In the genomic region with DNA sequence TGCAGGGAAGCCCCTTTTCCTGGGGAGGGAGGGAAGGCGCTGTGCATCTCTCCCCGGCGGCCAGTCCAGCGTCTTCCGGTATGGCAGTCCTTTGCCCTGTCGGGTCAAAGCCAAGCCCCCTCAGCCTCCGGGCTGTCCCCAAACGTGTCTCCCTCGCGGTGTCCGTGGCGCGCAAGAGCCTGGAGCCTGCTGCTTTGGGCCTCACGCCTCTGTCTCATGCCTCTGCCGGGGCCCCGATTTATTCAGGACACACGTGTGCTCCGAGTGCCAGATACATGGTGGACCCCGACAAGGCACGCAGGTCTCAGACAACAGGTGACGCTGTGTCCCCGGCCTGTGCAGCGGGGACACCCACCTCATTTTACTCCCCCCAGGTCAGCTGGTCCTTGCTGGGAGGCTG, we compare ENCODE assay signal across 10 cellular contexts.
A peak's percentile ranks its signal among the peaks of the same experiment; 100 is the strongest.
DNase-seq lines count a peak whose midpoint lies in the region; ATAC-seq and TF ChIP-seq lines count a peak whose summit lies in the region.
"Had no signal": no experiment of that assay in that cellular context is flagged by ENCODE, and none has a peak within 500 bp of the region (broad histone marks: within the 10 kb centered on the region; RNA-seq: fewer than 3 reads in every experiment).

No MANE protein-coding gene starts in this region.

- CTCF ChIA-PET in CD8-positive, alpha-beta T cell (lab: Charles Lee) = no interaction called here

- H3K4me3 Mint-ChIP-seq in CD8-positive, alpha-beta T cell = peak overlapping the region; percentile 18
- peak overlapping the region; percentile 77 for H3K4me3 Mint-ChIP-seq in nephron progenitor cell
- H3K4me3 Mint-ChIP-seq: activated naive CD4-positive, alpha-beta T cell treated with anti-CD3 and anti-CD28 coated beads, Interleukin-2, amount 50 U/mL, for 24 hours had no signal

- H3K4me3 ChIP-seq in CD8-positive, alpha-beta T cell (ENCODE audit: low read depth, low read length) = peak overlapping the region; percentile 27
- H3K4me3 ChIP-seq in MM.1S (ENCODE audit: low read length) = peak overlapping the region; percentile 55; the same call in 1 of the 2 replicates

- no peak for TF ChIP-seq CTCF in CD8-positive, alpha-beta T cell (IDR thresholded peaks at IDR 0.05)
- no peak for TF ChIP-seq CTCF in MM.1S (IDR thresholded peaks at IDR 0.05; ENCODE audit: low read length)
- no peak for TF ChIP-seq CTCF in nephron progenitor cell (IDR thresholded peaks at IDR 0.05)

- DNase-seq in CD8-positive, alpha-beta T cell = no peak
- peak; percentile 23 for DNase-seq in MM.1S
- DNase-seq in Right ventricle myocardium superior = no peak
- DNase-seq in nephron progenitor cell = peak; percentile 61
- no peak for DNase-seq in NCI-H1417 treated with DMSO at 0.1 percent for 48 hours (lab: John Stamatoyannopoulos, UW)
- DNase-seq in COLO829 (ENCODE audit: low spot score) = no peak
- no peak for DNase-seq in medulla oblongata (ENCODE audit: extremely low spot score)
- DNase-seq: NCI-H2107 had no signal

- peak overlapping the region; percentile 67; the same call in 1 of the 2 replicates for H2AFZ ChIP-seq in MM.1S (ENCODE audit: low read length)

- no peaks in the 10 kb centered on the region for H3F3A ChIP-seq in MM.1S (ENCODE audit: insufficient read depth, low read length)

- H3K4me1 Mint-ChIP-seq in CD8-positive, alpha-beta T cell (ENCODE audit: low read depth) = peaks cover 15% of the 10 kb centered on the region
- peaks cover 84% of the 10 kb centered on the region for H3K4me1 Mint-ChIP-seq in nephron progenitor cell

- POLR2A ChIA-PET in CD8-positive, alpha-beta T cell (lab: Charles Lee) = no interaction called here

- H3K9me3 Mint-ChIP-seq in CD8-positive, alpha-beta T cell = no peaks in the 10 kb centered on the region
- H3K9me3 Mint-ChIP-seq in nephron progenitor cell = no peaks in the 10 kb centered on the region
- H3K9me3 Mint-ChIP-seq: activated naive CD4-positive, alpha-beta T cell treated with anti-CD3 and anti-CD28 coated beads, Interleukin-2, amount 50 U/mL, for 24 hours had no signal

- H3K4me1 ChIP-seq in CD8-positive, alpha-beta T cell (ENCODE audit: insufficient read depth, low read length) = peaks cover 7% of the 10 kb centered on the region
- no peaks in the 10 kb centered on the region for H3K4me1 ChIP-seq in MM.1S (ENCODE audit: low read length)

- H3K27me3 ChIP-seq in CD8-positive, alpha-beta T cell (ENCODE audit: insufficient read depth, low read length) = no peaks in the 10 kb centered on the region
- H3K27me3 ChIP-seq in MM.1S (replicated peaks; ENCODE audit: insufficient read depth, low read length) = peaks cover 39% of the 10 kb centered on the region

- ATAC-seq in CD8-positive, alpha-beta T cell = peak; percentile 2
- ATAC-seq in Right ventricle myocardium superior (ENCODE audit: poor library complexity) (peak; percentile 8), GM21529 (IDR thresholded peaks at IDR 0.05; ENCODE audit: unreplicated experiment) (no peak)

- no peaks in the 10 kb centered on the region for H3K36me3 ChIP-seq in CD8-positive, alpha-beta T cell (ENCODE audit: insufficient read depth, low read length)
- no peaks in the 10 kb centered on the region for H3K36me3 ChIP-seq in MM.1S (replicated peaks; ENCODE audit: insufficient read depth, low read length)

- no peaks in the 10 kb centered on the region for H3K79me2 ChIP-seq in MM.1S (ENCODE audit: low read length)

- intact Hi-C loops in CD8-positive, alpha-beta T cell (cut with DNase I, micrococcal nuclease) = no loop called here
- intact Hi-C loops in Right ventricle myocardium superior (cut with DNase I) = no loop called here

- H3K9me2 ChIP-seq in MM.1S (replicated peaks; ENCODE audit: insufficient read depth, low read length) = no peaks in the 10 kb centered on the region

- no peak overlapping the region for H3K9ac ChIP-seq in MM.1S (ENCODE audit: low read length)

- H3K27me3 Mint-ChIP-seq in CD8-positive, alpha-beta T cell (ENCODE audit: low read depth) = peaks cover 13% of the 10 kb centered on the region
- H3K27me3 Mint-ChIP-seq in nephron progenitor cell (ENCODE audit: low read depth, poor library complexity) = peaks cover 2% of the 10 kb centered on the region

- H3K27ac Mint-ChIP-seq in CD8-positive, alpha-beta T cell = no peak overlapping the region
- peak overlapping the region; percentile 87 for H3K27ac Mint-ChIP-seq in nephron progenitor cell
- H3K27ac Mint-ChIP-seq: activated naive CD4-positive, alpha-beta T cell treated with anti-CD3 and anti-CD28 coated beads, Interleukin-2, amount 50 U/mL, for 24 hours had no signal

- H3K9me3 ChIP-seq in CD8-positive, alpha-beta T cell (ENCODE audit: low read length) = no peaks in the 10 kb centered on the region
- no peaks in the 10 kb centered on the region for H3K9me3 ChIP-seq in MM.1S (replicated peaks; ENCODE audit: insufficient read depth, low read length)

- peak overlapping the region; percentile 79 for H3K4me2 ChIP-seq in MM.1S (ENCODE audit: low read depth, low read length)

- H3K27ac ChIP-seq in CD8-positive, alpha-beta T cell (ENCODE audit: low read depth, low read length) = no peak overlapping the region
- H3K27ac ChIP-seq in MM.1S (ENCODE audit: low read length) = no peak overlapping the region

- no peaks in the 10 kb centered on the region for H3K36me3 Mint-ChIP-seq in CD8-positive, alpha-beta T cell
- no peaks in the 10 kb centered on the region for H3K36me3 Mint-ChIP-seq in nephron progenitor cell (ENCODE audit: low read depth)
- H3K36me3 Mint-ChIP-seq: activated naive CD4-positive, alpha-beta T cell treated with anti-CD3 and anti-CD28 coated beads, Interleukin-2, amount 50 U/mL, for 24 hours had no signal

- no peaks in the 10 kb centered on the region for H4K20me1 ChIP-seq in MM.1S (ENCODE audit: insufficient read depth, low read length)

Comparison
In these comparisons a context has a peak if more than half of its experiments do, and no peak if none do; other contexts are left out.
1. DNase-seq: peak in MM.1S (single experiment) and nephron progenitor cell (single experiment); none in CD8-positive, alpha-beta T cell (0 of 7), Right ventricle myocardium superior (single experiment), NCI-H1417 treated with DMSO at 0.1 percent for 48 hours (single experiment), COLO829 (single experiment) and medulla oblongata (single experiment).